In genomic region chr2:119169717-119170116, GRCh38 we compare ENCODE assay signal across 9 cellular contexts. TPM values are rescaled to one million over a fixed set of nuclear protein-coding genes. Genes with fewer than 3 reads are reported as not detected.
"Had no signal": no experiment of that assay in that cellular context is flagged by ENCODE, and none has a peak within 500 bp of the region (broad histone marks: within the 10 kb centered on the region; RNA-seq: fewer than 3 reads in every experiment).

No MANE protein-coding gene starts in this region.

- FAIRE-seq: HepG2 had no signal

- H3K4me1 ChIP-seq: HAP-1 had no signal

- ATAC-seq: HCT116, HepG2 had no signal

- H2AFZ ChIP-seq: GM23248 had no signal

- H3K27ac ChIP-seq: GM23248, HL-60 had no signal

- H3K36me3 Mint-ChIP-seq: IgD-negative memory B cell had no signal

- DNase-seq: GM23248, H7, HFFc6 had no signal

- H3K9me3 ChIP-seq: HAP-1 had no signal

- H3K4me3 ChIP-seq: GM23248, HAP-1 had no signal

- H3K4me1 Mint-ChIP-seq: IgD-negative memory B cell had no signal

- H3K27ac Mint-ChIP-seq: HFFc6, IgD-negative memory B cell had no signal

- H3K36me3 ChIP-seq: HAP-1 had no signal

- H3K4me3 Mint-ChIP-seq: HFFc6, IgD-negative memory B cell had no signal

- H3K9ac ChIP-seq: GM23248 had no signal

- H3K9me3 Mint-ChIP-seq: HFFc6, IgD-negative memory B cell had no signal

RNA-seq across cellular contexts. Expression of gene C1QL2, which starts 11.2 kb away (rescaled TPM):
- total RNA-seq: GM23248, H4, HepG2, HFFc6 had no signal
- polyA plus RNA-seq: GM23248, HepG2, IgD-negative memory B cell had no signal
